Comparison of ENCODE assay signal across 8 cellular contexts in the genomic region with DNA sequence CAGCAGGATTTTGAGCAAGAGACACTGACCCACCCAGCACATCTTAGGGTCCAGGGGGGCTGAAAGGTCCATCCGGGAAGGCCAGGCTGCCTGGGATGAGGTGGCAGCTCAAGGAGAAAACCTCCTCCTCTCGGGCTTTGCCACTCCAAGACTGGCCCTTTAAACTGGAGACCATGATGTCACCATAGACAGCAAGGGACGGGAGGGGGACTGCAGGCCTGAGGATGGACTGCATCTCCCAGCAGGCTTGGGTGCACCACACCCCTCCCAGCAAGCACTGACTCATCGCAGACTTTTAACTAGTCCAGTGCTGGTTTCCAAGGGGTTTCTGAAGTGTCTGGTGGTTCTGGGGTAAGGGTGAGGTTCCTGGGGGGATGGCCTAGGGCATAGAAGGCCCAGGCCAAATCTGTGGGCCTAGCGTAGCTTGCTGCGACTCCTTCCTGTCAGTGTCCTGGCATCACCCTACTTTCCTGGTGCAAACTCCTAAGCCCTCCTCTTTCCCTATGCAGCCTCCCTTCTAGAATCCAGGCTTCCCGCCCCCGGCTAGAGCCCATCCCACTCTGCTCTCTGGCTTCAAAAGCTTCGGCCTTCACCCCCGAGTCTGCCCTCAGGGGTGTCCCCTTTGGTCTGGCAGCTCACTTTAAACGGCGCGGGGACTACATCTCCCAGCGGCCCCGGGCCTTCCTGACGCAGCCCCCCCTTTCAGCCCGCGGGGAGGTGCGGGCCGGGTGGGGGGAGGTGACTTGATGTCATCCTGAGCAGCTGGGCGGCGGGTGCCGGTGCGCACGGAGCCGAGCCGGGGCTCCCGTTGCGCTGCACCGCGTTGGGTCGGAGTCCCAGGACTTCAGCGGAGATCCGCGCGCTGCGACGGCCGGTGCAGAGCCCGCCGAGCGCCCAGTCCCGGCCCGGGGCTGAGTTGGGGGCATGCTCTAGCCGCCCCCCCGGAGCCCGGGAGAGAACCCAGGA. TPM values are rescaled to one million over a fixed set of nuclear protein-coding genes. Genes with fewer than 3 reads are reported as not detected.
DNase-seq lines count a peak whose midpoint lies in the region; ATAC-seq and TF ChIP-seq lines count a peak whose summit lies in the region.

Gene PPP2R5B (plus strand): TSS at position 746 of the 966 bp plus-strand sequence. CDS start 1,046 bp downstream, outside the sequence.

- peak; percentile 71 to 91 for TF ChIP-seq POLR2A in Peyer's patch (IDR thresholded peaks at IDR 0.05)

- H3K4me3 ChIP-seq in Peyer's patch: peak within 1 kb of the TSS; percentile 77 to 98 (median 84)
- peak within 1 kb of the TSS; percentile 89 for H3K4me3 ChIP-seq in mucosa of stomach (ENCODE audit: low read length)

- H3K4me1 ChIP-seq in Peyer's patch (peaks cover 0 to 20% (median 15%) of the 10 kb centered on the region in 4 donors), mucosa of stomach (ENCODE audit: control insufficient read depth, insufficient read depth, low read length) (peaks cover 23% of the 10 kb centered on the region)

- no peaks in the 10 kb centered on the region for H3K36me3 ChIP-seq in KOPT-K1 (ENCODE audit: insufficient read depth, low read length)
- peaks cover 0 to 19% (median 0%) of the 10 kb centered on the region in 3 donors for H3K36me3 ChIP-seq in Peyer's patch
- peaks cover 5% of the 10 kb centered on the region for H3K36me3 ChIP-seq in mucosa of stomach (ENCODE audit: control insufficient read depth, insufficient read depth, low read length)

- peak; percentile 83 for ATAC-seq in GM21786 (IDR thresholded peaks at IDR 0.05; ENCODE audit: unreplicated experiment)
- ATAC-seq in esophagus mucosa: peak; percentile 94

- TF ChIP-seq CTCF in Peyer's patch (IDR thresholded peaks at IDR 0.05): peak in 3 of 6 experiments; percentile 27 to 66 (median 29)

- peak; percentile 76 for DNase-seq in DMS153 treated with DMSO at 0.1 percent for 48 hours (lab: John Stamatoyannopoulos, UW; ENCODE audit: unreplicated experiment)
- DNase-seq in Peyer's patch: peak; percentile 95 to 98 (median 97)
- DNase-seq in activated T-cell treated with anti-CD3 and anti-CD28 coated beads, Interleukin-2, amount 50 U/mL, for 48 hours: peak; percentile 92
- DNase-seq in stimulated activated CD8-positive, alpha-beta memory T cell treated with anti-CD3 and anti-CD28 coated beads, Interleukin-4, amount 100 ng/mL, for 48 hours: peak; percentile 91

- H3K27me3 ChIP-seq in Peyer's patch (no peaks in the 10 kb centered on the region), mucosa of stomach (ENCODE audit: control insufficient read depth, insufficient read depth, low read length) (no peaks in the 10 kb centered on the region)

- peak within 1 kb of the TSS; percentile 58 for H3K27ac ChIP-seq in KOPT-K1 (ENCODE audit: low read depth, low read length, poor library complexity, severe bottlenecking)
- peak within 1 kb of the TSS; percentile 88 to 98 (median 94) for H3K27ac ChIP-seq in Peyer's patch

- H3K9ac ChIP-seq in mucosa of stomach (ENCODE audit: low read length): peak within 1 kb of the TSS; percentile 81

- H3K9me3 ChIP-seq in KOPT-K1 (ENCODE audit: insufficient read depth, low read length, poor library complexity, severe bottlenecking): no peaks in the 10 kb centered on the region
- H3K9me3 ChIP-seq in Peyer's patch: no peaks in the 10 kb centered on the region
- H3K9me3 ChIP-seq in mucosa of stomach (ENCODE audit: control insufficient read depth, low read length): no peaks in the 10 kb centered on the region

RNA-seq across cellular contexts. Expression of gene PPP2R5B, which starts in this region (rescaled TPM):
- total RNA-seq in Peyer's patch: 10 to 100 TPM; 20.0 to 46.2 (median 22.5) TPM
- total RNA-seq in esophagus mucosa: 7.0 TPM

Comparison
In these comparisons a context has a peak if more than half of its experiments do, and no peak if none do; other contexts are left out.
1. Peak in every context shown above with its lines: DNase-seq, ATAC-seq, H3K4me3 ChIP-seq and H3K27ac ChIP-seq.